Comparison of ENCODE assay signal across 2 cellular contexts in the genomic region with DNA sequence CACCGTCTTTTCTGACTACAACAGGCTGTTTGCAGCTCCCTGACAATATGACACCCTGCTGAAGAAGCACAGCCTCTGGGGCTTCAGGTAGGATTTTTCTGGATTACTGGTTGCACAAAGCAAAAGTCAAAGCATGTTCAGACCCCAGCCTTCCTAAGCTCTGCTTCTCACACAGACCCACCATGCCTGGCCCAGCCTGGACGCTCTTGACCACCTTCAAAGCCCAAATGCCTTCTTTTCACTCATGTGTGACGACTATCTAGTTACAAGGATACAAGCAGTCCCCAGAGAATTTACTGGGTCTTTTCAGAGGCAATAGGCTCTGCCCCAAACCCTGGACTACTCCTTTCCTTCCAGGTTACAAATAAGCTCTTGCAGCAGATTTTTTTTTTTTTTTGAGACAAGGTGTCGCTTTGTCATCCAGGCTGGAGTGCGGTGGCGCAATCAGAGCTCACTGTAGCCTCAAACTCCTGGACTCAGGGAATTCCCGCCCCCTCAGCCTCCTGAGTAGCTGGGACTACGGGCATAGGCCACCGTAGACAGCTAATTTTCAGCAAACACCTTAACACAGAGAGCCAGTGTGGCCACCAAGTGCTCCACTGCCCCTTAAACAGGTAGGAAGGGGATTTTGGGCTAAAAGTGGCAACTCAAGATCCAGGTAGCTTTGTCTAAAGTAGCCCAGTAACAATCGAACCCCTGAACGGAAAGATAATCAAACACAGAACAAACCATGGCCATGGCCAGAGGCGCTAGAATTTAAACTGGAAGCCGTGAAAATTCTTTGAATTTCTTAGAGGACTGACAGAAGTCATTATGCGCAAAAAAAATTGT.
TF ChIP-seq lines count a peak whose summit lies in the region.

No MANE protein-coding gene starts in this region.

TF ChIP-seq in IMR-90, 13 proteins besides CTCF, POLR2A, EP300 and RAD21:
- TF ChIP-seq, protein P1, sequence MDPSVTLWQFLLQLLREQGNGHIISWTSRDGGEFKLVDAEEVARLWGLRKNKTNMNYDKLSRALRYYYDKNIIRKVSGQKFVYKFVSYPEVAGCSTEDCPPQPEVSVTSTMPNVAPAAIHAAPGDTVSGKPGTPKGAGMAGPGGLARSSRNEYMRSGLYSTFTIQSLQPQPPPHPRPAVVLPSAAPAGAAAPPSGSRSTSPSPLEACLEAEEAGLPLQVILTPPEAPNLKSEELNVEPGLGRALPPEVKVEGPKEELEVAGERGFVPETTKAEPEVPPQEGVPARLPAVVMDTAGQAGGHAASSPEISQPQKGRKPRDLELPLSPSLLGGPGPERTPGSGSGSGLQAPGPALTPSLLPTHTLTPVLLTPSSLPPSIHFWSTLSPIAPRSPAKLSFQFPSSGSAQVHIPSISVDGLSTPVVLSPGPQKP (IDR thresholded peaks at IDR 0.05; ENCODE audit: borderline replicate concordance, low read depth, low read length), result no peak
- TF ChIP-seq NFE2L2 (IDR thresholded peaks at IDR 0.05; ENCODE audit: low read depth, low read length) (no peak), BHLHE40 (IDR thresholded peaks at IDR 0.05; ENCODE audit: low read depth, low read length) (no peak), CEBPB (IDR thresholded peaks at IDR 0.05; ENCODE audit: low read depth, low read length) (peak; percentile 88), MXI1 (IDR thresholded peaks at IDR 0.05; ENCODE audit: borderline replicate concordance, low read depth, low read length) (no peak)
- TF ChIP-seq, protein P2, sequence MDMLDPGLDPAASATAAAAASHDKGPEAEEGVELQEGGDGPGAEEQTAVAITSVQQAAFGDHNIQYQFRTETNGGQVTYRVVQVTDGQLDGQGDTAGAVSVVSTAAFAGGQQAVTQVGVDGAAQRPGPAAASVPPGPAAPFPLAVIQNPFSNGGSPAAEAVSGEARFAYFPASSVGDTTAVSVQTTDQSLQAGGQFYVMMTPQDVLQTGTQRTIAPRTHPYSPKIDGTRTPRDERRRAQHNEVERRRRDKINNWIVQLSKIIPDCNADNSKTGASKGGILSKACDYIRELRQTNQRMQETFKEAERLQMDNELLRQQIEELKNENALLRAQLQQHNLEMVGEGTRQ (IDR thresholded peaks at IDR 0.05; ENCODE audit: low read depth, low read length), result no peak

TF ChIP-seq in GM12878, 131 proteins besides CTCF, POLR2A, EP300 and RAD21:
- TF ChIP-seq, protein P3, sequence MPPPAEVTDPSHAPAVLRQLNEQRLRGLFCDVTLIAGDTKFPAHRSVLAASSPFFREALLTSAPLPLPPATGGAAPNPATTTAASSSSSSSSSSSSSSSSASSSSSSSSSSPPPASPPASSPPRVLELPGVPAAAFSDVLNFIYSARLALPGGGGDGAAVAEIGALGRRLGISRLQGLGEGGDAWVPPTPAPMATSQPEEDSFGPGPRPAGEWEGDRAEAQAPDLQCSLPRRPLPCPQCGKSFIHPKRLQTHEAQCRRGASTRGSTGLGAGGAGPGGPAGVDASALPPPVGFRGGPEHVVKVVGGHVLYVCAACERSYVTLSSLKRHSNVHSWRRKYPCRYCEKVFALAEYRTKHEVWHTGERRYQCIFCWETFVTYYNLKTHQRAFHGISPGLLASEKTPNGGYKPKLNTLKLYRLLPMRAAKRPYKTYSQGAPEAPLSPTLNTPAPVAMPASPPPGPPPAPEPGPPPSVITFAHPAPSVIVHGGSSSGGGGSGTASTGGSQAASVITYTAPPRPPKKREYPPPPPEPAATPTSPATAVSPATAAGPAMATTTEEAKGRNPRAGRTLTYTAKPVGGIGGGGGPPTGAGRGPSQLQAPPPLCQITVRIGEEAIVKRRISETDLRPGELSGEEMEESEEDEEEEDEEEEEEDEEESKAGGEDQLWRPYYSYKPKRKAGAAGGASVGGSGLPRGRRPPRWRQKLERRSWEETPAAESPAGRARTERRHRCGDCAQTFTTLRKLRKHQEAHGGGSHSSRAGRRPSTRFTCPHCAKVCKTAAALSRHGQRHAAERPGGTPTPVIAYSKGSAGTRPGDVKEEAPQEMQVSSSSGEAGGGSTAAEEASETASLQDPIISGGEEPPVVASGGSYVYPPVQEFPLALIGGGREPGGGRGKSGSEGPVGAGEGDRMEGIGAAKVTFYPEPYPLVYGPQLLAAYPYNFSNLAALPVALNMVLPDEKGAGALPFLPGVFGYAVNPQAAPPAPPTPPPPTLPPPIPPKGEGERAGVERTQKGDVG (CRISPR knock-in tag; IDR thresholded peaks at IDR 0.05), result no peak
- peak; percentile 24 for TF ChIP-seq MEF2B (IDR thresholded peaks at IDR 0.05; ENCODE audit: partially characterized antibody, poor library complexity, severe bottlenecking)
